25 cellular contexts compared by ENCODE assay signal in genomic region chr1:54436826-54437225, GRCh38.
"Had no signal": no experiment of that assay in that cellular context is flagged by ENCODE, and none has a peak within 500 bp of the region (broad histone marks: within the 10 kb centered on the region; RNA-seq: fewer than 3 reads in every experiment).

No MANE protein-coding gene starts in this region.

- ATAC-seq: naive thymus-derived CD4-positive, alpha-beta T cell; natural killer cell treated with Interleukin-12 subunit alpha and Interleukin-12 subunit beta and Interleukin-15 and Interleukin-18, amount 100 ng/mL, for 72 hours; right cardiac atrium; sciatic nerve; stimulated activated effector memory CD8-positive, alpha-beta T cell treated with anti-CD3 and anti-CD28 coated beads, Interleukin-12 subunit alpha, Interleukin-12 subunit beta, amount 100 ng/mL, for 72 hours had no signal

- H3K9me3 Mint-ChIP-seq: naive thymus-derived CD4-positive, alpha-beta T cell; natural killer cell treated with Interleukin-12 subunit alpha and Interleukin-12 subunit beta and Interleukin-15 and Interleukin-18, amount 100 ng/mL, for 72 hours; stimulated activated effector memory CD8-positive, alpha-beta T cell treated with anti-CD3 and anti-CD28 coated beads, Interleukin-12 subunit alpha, Interleukin-12 subunit beta, amount 100 ng/mL, for 72 hours; stimulated activated naive CD8-positive, alpha-beta T cell treated with anti-CD3 and anti-CD28 coated beads, Interleukin-15, Interleukin-2, amounts not matched to agents 100 ng/mL and 50 ng/mL, for 24 hours had no signal

- FAIRE-seq: keratinocyte had no signal

- H3K36me3 Mint-ChIP-seq: mesothelial cell of epicardium; naive thymus-derived CD4-positive, alpha-beta T cell; natural killer cell treated with Interleukin-12 subunit alpha and Interleukin-12 subunit beta and Interleukin-15 and Interleukin-18, amount 100 ng/mL, for 72 hours; stimulated activated effector memory CD8-positive, alpha-beta T cell treated with anti-CD3 and anti-CD28 coated beads, Interleukin-12 subunit alpha, Interleukin-12 subunit beta, amount 100 ng/mL, for 72 hours; type B pancreatic cell had no signal

- H3K4me1 ChIP-seq: left ventricle myocardium inferior, prostate gland, suprapubic skin, tibial artery, uterus had no signal

- H3K4me3 ChIP-seq: left ventricle myocardium inferior, lung, ovary, prostate gland, smooth muscle cell, suprapubic skin, thoracic aorta, tibial artery, uterus had no signal

- DNase-seq: head of caudate nucleus; hippocampal formation; left ventricle myocardium inferior; mesendoderm; naive thymus-derived CD4-positive, alpha-beta T cell; ovary; retina; right cardiac atrium; stimulated activated CD4-positive, alpha-beta T cell treated with anti-CD3 and anti-CD28 coated beads, Interleukin-1b, Interleukin-23, amount 100 ng/mL, for 48 hours; stimulated activated CD4-positive, alpha-beta T cell treated with anti-CD3 and anti-CD28 coated beads, Interleukin-4, amount 100 ng/mL, for 1 hour; stimulated activated naive CD4-positive, alpha-beta T cell; tibial artery; uterus had no signal

- H3K36me3 ChIP-seq: left ventricle myocardium inferior, ovary, prostate gland, suprapubic skin, thoracic aorta, tibial artery, uterus had no signal

- H3K9me3 ChIP-seq: left ventricle myocardium inferior, ovary, prostate gland, suprapubic skin, thoracic aorta, tibial artery, uterus had no signal

- H3K27ac Mint-ChIP-seq: mesothelial cell of epicardium; naive thymus-derived CD4-positive, alpha-beta T cell; stimulated activated effector memory CD8-positive, alpha-beta T cell treated with anti-CD3 and anti-CD28 coated beads, Interleukin-12 subunit alpha, Interleukin-12 subunit beta, amount 100 ng/mL, for 72 hours; stimulated activated naive CD8-positive, alpha-beta T cell treated with anti-CD3 and anti-CD28 coated beads, Interleukin-15, Interleukin-2, amounts not matched to agents 100 ng/mL and 50 ng/mL, for 24 hours; type B pancreatic cell had no signal

- H3K4me3 Mint-ChIP-seq: mesothelial cell of epicardium; naive thymus-derived CD4-positive, alpha-beta T cell; natural killer cell treated with Interleukin-12 subunit alpha and Interleukin-12 subunit beta and Interleukin-15 and Interleukin-18, amount 100 ng/mL, for 72 hours; stimulated activated effector memory CD8-positive, alpha-beta T cell treated with anti-CD3 and anti-CD28 coated beads, Interleukin-12 subunit alpha, Interleukin-12 subunit beta, amount 100 ng/mL, for 72 hours; stimulated activated naive CD8-positive, alpha-beta T cell treated with anti-CD3 and anti-CD28 coated beads, Interleukin-15, Interleukin-2, amounts not matched to agents 100 ng/mL and 50 ng/mL, for 24 hours; type B pancreatic cell had no signal

- H3K27me3 Mint-ChIP-seq: naive thymus-derived CD4-positive, alpha-beta T cell; natural killer cell treated with Interleukin-12 subunit alpha and Interleukin-12 subunit beta and Interleukin-15 and Interleukin-18, amount 100 ng/mL, for 72 hours; stimulated activated naive CD8-positive, alpha-beta T cell treated with anti-CD3 and anti-CD28 coated beads, Interleukin-15, Interleukin-2, amounts not matched to agents 100 ng/mL and 50 ng/mL, for 24 hours; type B pancreatic cell had no signal

- H3K4me1 Mint-ChIP-seq: mesothelial cell of epicardium; stimulated activated effector memory CD8-positive, alpha-beta T cell treated with anti-CD3 and anti-CD28 coated beads, Interleukin-12 subunit alpha, Interleukin-12 subunit beta, amount 100 ng/mL, for 72 hours had no signal

- H3K27me3 ChIP-seq: ovary, suprapubic skin, tibial artery, uterus had no signal

- H3K27ac ChIP-seq: left ventricle myocardium inferior, ovary, prostate gland, suprapubic skin, thoracic aorta, tibial artery, uterus had no signal
